In genomic region chr5:92659246-92659645, GRCh38 we compare ENCODE assay signal across 16 cellular contexts.
"Had no signal": no experiment of that assay in that cellular context is flagged by ENCODE, and none has a peak within 500 bp of the region (broad histone marks: within the 10 kb centered on the region; RNA-seq: fewer than 3 reads in every experiment).

No MANE protein-coding gene starts in this region.

- H3K4me1 ChIP-seq: heart left ventricle, parathyroid adenoma, prostate gland had no signal

- H3K4me3 ChIP-seq: heart left ventricle, prostate gland had no signal

- H3K79me2 ChIP-seq: parathyroid adenoma had no signal

- H3K27ac Mint-ChIP-seq: dendritic cell treated with granulocyte-macrophage colony-stimulating factor and Interleukin-4, amounts not matched to agents 40 ng/mL and 50 ng/mL, for 4 days; type B pancreatic cell had no signal

- H3K9me3 Mint-ChIP-seq: type B pancreatic cell had no signal

- H3K27ac ChIP-seq: heart left ventricle, parathyroid adenoma, prostate gland had no signal

- H3K27me3 Mint-ChIP-seq: dendritic cell treated with granulocyte-macrophage colony-stimulating factor and Interleukin-4, amounts not matched to agents 40 ng/mL and 50 ng/mL, for 4 days; naive B cell had no signal

- FAIRE-seq: colon, urothelium cell line had no signal

- H3K36me3 ChIP-seq: heart left ventricle, prostate gland had no signal

- H2AFZ ChIP-seq: parathyroid adenoma had no signal

- H3K4me3 Mint-ChIP-seq: dendritic cell treated with granulocyte-macrophage colony-stimulating factor and Interleukin-4, amounts not matched to agents 40 ng/mL and 50 ng/mL, for 4 days; naive B cell; type B pancreatic cell had no signal

- H3K9me3 ChIP-seq: heart left ventricle, prostate gland had no signal

- H3K27me3 ChIP-seq: heart left ventricle had no signal

- H3K9ac ChIP-seq: parathyroid adenoma had no signal

- H3K36me3 Mint-ChIP-seq: naive B cell, type B pancreatic cell had no signal

- DNase-seq: cerebellar nuclear complex; erythroblast; foreskin melanocyte; heart left ventricle; hippocampal formation; mesendoderm; naive B cell; occipital lobe; stimulated activated CD4-positive, alpha-beta T cell treated with anti-CD3 and anti-CD28 coated beads, Interleukin-2, amount 100 ng/mL, for 24 hours; stimulated activated naive CD4-positive, alpha-beta T cell treated with Interleukin-2 at 50 U/mL for 16 hours had no signal

- H3K4me1 Mint-ChIP-seq: naive B cell had no signal
